10 cellular contexts compared by ENCODE assay signal in genomic region chr2:233061007-233061590, GRCh38. TPM values are rescaled to one million over a fixed set of nuclear protein-coding genes. Genes with fewer than 3 reads are reported as not detected.
DNase-seq lines count a peak whose midpoint lies in the region; ATAC-seq, FAIRE-seq and TF ChIP-seq lines count a peak whose summit lies in the region.
"Had no signal": no experiment of that assay in that cellular context is flagged by ENCODE, and none has a peak within 500 bp of the region (broad histone marks: within the 10 kb centered on the region; RNA-seq: fewer than 3 reads in every experiment).

No MANE protein-coding gene starts in this region.

- TF ChIP-seq CTCF in ascending aorta (IDR thresholded peaks at IDR 0.05) = no peak

- peak; percentile 83 for FAIRE-seq in GM18507 (lab: Jason Lieb, UNC)
- FAIRE-seq: endometrium had no signal

- peak overlapping the region; percentile 47 to 66 (median 59) for H3K9ac ChIP-seq in skeletal muscle tissue (ENCODE audit: low read depth in 1 of 3, low read length in 3 of 3)

- H3K4me3 ChIP-seq in ascending aorta = peak overlapping the region; percentile 36 to 46
- peak overlapping the region; percentile 64 to 67 (median 66) for H3K4me3 ChIP-seq in skeletal muscle tissue (ENCODE audit: low read length in 3 of 3)

- H3K36me3 ChIP-seq in ascending aorta (no peaks in the 10 kb centered on the region), skeletal muscle tissue (ENCODE audit: control insufficient read depth in 3 of 3, insufficient read depth in 3 of 3, low read length in 3 of 3) (no peaks in the 10 kb centered on the region)

- intact Hi-C loops in ascending aorta (cut with DNase I) = no loop called here

- H3K9me3 ChIP-seq in ascending aorta (no peaks in the 10 kb centered on the region), skeletal muscle tissue (ENCODE audit: control insufficient read depth in 3 of 3, low read length in 3 of 3) (no peaks in the 10 kb centered on the region)

- H3K27ac ChIP-seq in ascending aorta = peak overlapping the region; percentile 31 to 63
- peak overlapping the region; percentile 72 for H3K27ac ChIP-seq in skeletal muscle tissue (ENCODE audit: low read depth, low read length)

- DNase-seq in GM18507 (ENCODE audit: extremely low spot score, insufficient read length, low read depth) = no peak
- DNase-seq in ascending aorta (ENCODE audit: low spot score in 2 of 2) = no peak
- DNase-seq in COLO829 (ENCODE audit: low spot score) = no peak
- DNase-seq in NCI-H748 (lab: John Stamatoyannopoulos, UW; ENCODE audit: unreplicated experiment) = no peak
- no peak for DNase-seq in iPS-NIHi7 (ENCODE audit: extremely low spot score)
- DNase-seq in COR-L47 (lab: John Stamatoyannopoulos, UW) = no peak

- no peaks in the 10 kb centered on the region for H3K27me3 ChIP-seq in ascending aorta
- H3K27me3 ChIP-seq in skeletal muscle tissue (ENCODE audit: control insufficient read depth in 3 of 3, insufficient read depth in 3 of 3, low read length in 3 of 3) = no peaks in the 10 kb centered on the region

- peak; percentile 24 for ATAC-seq in HG03196 (IDR thresholded peaks at IDR 0.05; ENCODE audit: unreplicated experiment)

- H3K4me1 ChIP-seq in ascending aorta (no peaks in the 10 kb centered on the region), skeletal muscle tissue (ENCODE audit: control insufficient read depth in 3 of 3, insufficient read depth in 3 of 3, low read length in 3 of 3) (peaks cover 24 to 36% (median 34%) of the 10 kb centered on the region in 3 donors)

RNA-seq across cellular contexts. Expression of gene INPP5D, which starts 1.0 kb away (rescaled TPM):
- 21.7 TPM for total RNA-seq in ascending aorta
- total RNA-seq in skeletal muscle tissue = 8.4 TPM

RNA-seq across cellular contexts. Expression of gene NEU2, which starts 28.6 kb away (rescaled TPM):
- not detected for total RNA-seq in ascending aorta
- not detected for total RNA-seq in skeletal muscle tissue
- total RNA-seq: IMR-90 had no signal

RNA-seq across cellular contexts. Expression of gene NGEF, which starts 48.0 kb away (rescaled TPM):
- total RNA-seq in ascending aorta (0.43 TPM), skeletal muscle tissue (2.6 TPM)
